In the genomic region with DNA sequence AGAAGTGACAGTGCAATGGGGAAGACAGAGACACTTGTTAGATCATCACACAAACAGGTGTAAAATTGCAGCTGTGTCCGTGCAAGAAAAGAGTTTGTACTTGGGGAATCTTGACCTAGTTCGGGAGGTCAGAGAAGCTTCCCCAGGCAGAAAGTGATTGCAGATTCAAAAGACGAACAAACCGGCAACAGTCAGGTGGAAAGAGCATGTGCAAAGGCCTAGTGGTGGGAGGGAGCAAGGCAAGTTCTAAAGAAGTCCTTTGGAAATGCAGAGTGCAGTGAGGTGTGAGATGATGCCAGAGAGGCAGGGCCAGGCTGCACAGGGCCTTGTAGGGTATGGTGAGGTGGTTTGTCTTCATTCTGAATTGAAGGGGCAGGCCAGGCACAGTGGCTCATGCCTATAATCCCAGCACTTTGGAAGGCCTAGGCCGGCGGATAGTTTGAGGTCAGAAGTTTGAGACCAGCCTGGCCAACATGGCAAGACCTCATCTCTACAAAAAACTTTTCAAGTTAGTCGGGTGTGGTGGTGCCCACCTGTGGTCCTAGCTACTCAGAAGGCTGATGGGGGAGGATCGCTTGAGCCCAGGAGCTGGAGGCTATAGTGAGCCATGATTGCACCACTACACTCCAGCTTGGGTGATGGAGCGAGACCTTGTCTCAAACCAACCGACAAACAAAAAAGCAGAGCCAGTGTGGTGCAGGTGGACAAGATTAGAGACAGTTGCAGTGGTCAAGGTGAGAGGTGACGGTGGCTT, we compare ENCODE assay signal across 22 cellular contexts. TPM values are rescaled to one million over a fixed set of nuclear protein-coding genes. Genes with fewer than 3 reads are reported as not detected.
A peak's percentile ranks its signal among the peaks of the same experiment; 100 is the strongest.
DNase-seq lines count a peak whose midpoint lies in the region; TF ChIP-seq lines count a peak whose summit lies in the region.
"Had no signal": no experiment of that assay in that cellular context is flagged by ENCODE, and none has a peak within 500 bp of the region (broad histone marks: within the 10 kb centered on the region; RNA-seq: fewer than 3 reads in every experiment).

No MANE protein-coding gene starts in this region.

- H3K36me3 ChIP-seq in uterus = no peaks in the 10 kb centered on the region

- H3K4me3 ChIP-seq in epithelial cell of proximal tubule (ENCODE audit: low read depth, low read length) (no peak overlapping the region), uterus (no peak overlapping the region)

- TF ChIP-seq CTCF in epithelial cell of proximal tubule (conservative IDR thresholded peaks at IDR 0.05; ENCODE audit: low read depth, low read length) (peak; percentile 25), uterus (IDR thresholded peaks at IDR 0.05) (no peak)

- H3K27me3 ChIP-seq in uterus = peaks cover 5 to 19% of the 10 kb centered on the region in 2 donors

- no peak for TF ChIP-seq POLR2A in uterus (IDR thresholded peaks at IDR 0.05)

- peaks cover 0 to 11% of the 10 kb centered on the region in 2 donors for H3K4me1 ChIP-seq in uterus

- in situ Hi-C loops in KBM-7 (cut with MboI; ENCODE audit: low pct_unique_long_range_greater_than_20kb, low sequenced_read_pairs) = no loop called here

- intact Hi-C loops in uterus (cut with DNase I; ENCODE audit: low total_unique reads) = no loop called here

- no peak overlapping the region for H3K27ac ChIP-seq in uterus
- H3K27ac ChIP-seq: 22Rv1 had no signal

- no peaks in the 10 kb centered on the region for H3K9me3 ChIP-seq in uterus

- DNase-seq in DMS 273 (lab: John Stamatoyannopoulos, UW; ENCODE audit: unreplicated experiment) = peak; percentile 18
- DNase-seq in DMS 273 treated with DMSO at 0.1 percent for 48 hours (lab: John Stamatoyannopoulos, UW) = no peak
- DNase-seq in KBM-7 = peak; percentile 13
- no peak for DNase-seq in epithelial cell of proximal tubule (ENCODE audit: low read depth)
- no peak for DNase-seq in mucosa of gallbladder (ENCODE audit: low spot score)
- no peak for DNase-seq in uterus
- DNase-seq: activated CD4-positive, alpha-beta T cell treated with anti-CD3 and anti-CD28 coated beads, Interleukin-2, amount 10 ng/mL, durations not matched to agents 24 days and 14 days; activated effector memory CD4-positive, alpha-beta T cell treated with anti-CD3 and anti-CD28 coated beads, Interleukin-2, amount 50 U/mL, for 16 hours; activated naive CD8-positive, alpha-beta T cell treated with anti-CD3 and anti-CD28 coated beads, Interleukin-2, amount 50 U/mL, for 24 hours; CD8-positive, alpha-beta memory T cell; effector memory CD8-positive, alpha-beta T cell; kidney glomerular epithelial cell; mammary epithelial cell; NCI-H1436; NCI-H748 treated with DMSO at 0.1 percent for 48 hours; SIG-M5; stimulated activated CD8-positive, alpha-beta memory T cell treated with anti-CD3 and anti-CD28 coated beads, Interleukin-4, amount 100 ng/mL, for 48 hours; T-helper 1 cell had no signal

RNA-seq across cellular contexts. Expression of a gene that starts 1.9 kb away (rescaled TPM):
- 17.5 and 25.7 TPM in 2 replicates for total RNA-seq in epithelial cell of proximal tubule
- 17.3 TPM for total RNA-seq in mucosa of gallbladder
- 10 to 100 TPM in 3 of 4 donors, 1 to 10 TPM in 1; 7.4 to 14.6 (median 12.3) TPM for total RNA-seq in uterus

RNA-seq across cellular contexts. Expression of a gene that starts 3.7 kb away (rescaled TPM):
- not detected in 2 replicates for total RNA-seq in epithelial cell of proximal tubule
- total RNA-seq in mucosa of gallbladder = not detected
- not detected for total RNA-seq in uterus
- total RNA-seq: activated CD4-positive, alpha-beta T cell treated with anti-CD3 and anti-CD28 coated beads, Interleukin-2, amount 10 ng/mL, durations not matched to agents 24 days and 14 days; CD8-positive, alpha-beta memory T cell; mammary epithelial cell; myocyte; omental fat pad; ureter had no signal

RNA-seq across cellular contexts. Expression of a gene that starts 15.3 kb away (rescaled TPM):
- total RNA-seq in epithelial cell of proximal tubule = not detected in 2 replicates
- total RNA-seq in mucosa of gallbladder = not detected
- total RNA-seq in uterus = under 1 TPM in 1 of 4 donors, not detected in 3; 0.30 TPM
- total RNA-seq: activated CD4-positive, alpha-beta T cell treated with anti-CD3 and anti-CD28 coated beads, Interleukin-2, amount 10 ng/mL, durations not matched to agents 24 days and 14 days; CD8-positive, alpha-beta memory T cell; myocyte; ureter had no signal

RNA-seq across cellular contexts. Expression of a gene that starts 24.2 kb away (rescaled TPM):
- total RNA-seq in epithelial cell of proximal tubule (44.8 and 51.7 TPM in 2 replicates), mucosa of gallbladder (104 TPM), uterus (10 to 100 TPM; 18.2 to 88.9 (median 47.6) TPM)

RNA-seq across cellular contexts. Expression of a gene that starts 32.1 kb away (rescaled TPM):
- 168 and 211 TPM in 2 replicates for total RNA-seq in epithelial cell of proximal tubule
- 130 TPM for total RNA-seq in mucosa of gallbladder
- 10 to 100 TPM in 3 of 4 donors, 1 to 10 TPM in 1; 4.7 to 42.7 (median 27.3) TPM for total RNA-seq in uterus

Comparison
In these comparisons a context has a peak if more than half of its experiments do, and no peak if none do; other contexts are left out.
1. DNase-seq: peak in DMS 273 (single experiment) and KBM-7 (single experiment); none in DMS 273 treated with DMSO at 0.1 percent for 48 hours (single experiment), epithelial cell of proximal tubule (single experiment), mucosa of gallbladder (single experiment) and uterus (0 of 2).